Comparison of ENCODE assay signal across 8 cellular contexts in the genomic region with DNA sequence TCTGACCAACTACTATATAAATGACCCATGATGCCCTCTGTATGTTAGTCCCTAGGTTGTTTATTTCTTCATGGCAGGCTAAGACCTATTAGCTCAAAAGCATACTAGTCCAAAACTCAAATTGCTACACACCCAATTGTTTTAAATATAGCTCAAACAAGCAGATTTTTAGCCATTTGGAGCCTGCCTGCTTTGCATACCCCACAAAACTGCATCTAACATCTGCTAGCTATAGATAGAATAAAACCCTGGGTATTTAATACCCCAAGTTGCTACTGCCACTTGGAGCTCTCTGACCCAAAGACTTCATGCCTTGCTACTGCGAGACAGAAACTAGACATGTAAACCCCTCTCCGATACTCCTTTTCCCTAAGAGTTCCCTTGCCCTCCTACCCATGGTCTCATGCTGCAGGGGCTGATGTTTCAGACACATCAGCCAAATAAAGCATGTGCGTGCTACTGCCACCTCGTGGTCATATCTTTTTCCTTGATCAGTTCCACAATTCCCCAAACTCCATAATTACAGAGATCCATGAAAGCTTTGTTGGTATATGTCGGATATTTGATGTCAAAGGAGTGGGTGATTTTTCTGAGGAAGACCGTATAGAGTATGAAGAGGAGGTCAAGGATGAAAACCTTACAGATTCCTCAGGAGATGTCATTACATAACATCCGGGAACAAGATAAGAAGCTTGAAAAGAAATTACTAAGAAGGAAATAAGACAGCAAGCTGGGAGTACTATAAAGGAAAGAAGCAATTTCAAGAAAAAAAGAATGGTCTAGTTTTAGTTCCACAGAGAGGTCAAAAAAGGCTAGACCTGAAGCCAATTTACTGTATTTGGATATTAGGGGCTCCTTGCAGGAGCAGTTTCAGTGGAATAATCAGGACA.
DNase-seq lines count a peak whose midpoint lies in the region; ATAC-seq and TF ChIP-seq lines count a peak whose summit lies in the region.

No MANE protein-coding gene starts in this region.

- no peak for TF ChIP-seq EP300 in stomach (IDR thresholded peaks at IDR 0.05)

- TF ChIP-seq POLR2A in stomach (IDR thresholded peaks at IDR 0.05) (no peak), lower leg skin (IDR thresholded peaks at IDR 0.05) (no peak)

- no peaks in the 10 kb centered on the region for H3K4me1 ChIP-seq in stomach

- DNase-seq in NOMO-1 treated with DMSO at 0.1 percent for 48 hours (lab: John Stamatoyannopoulos, UW; ENCODE audit: unreplicated experiment) = peak; percentile 11
- DNase-seq in NOMO-1 treated with dmso at 0.1 percent for 144 hours (lab: John Stamatoyannopoulos, UW; ENCODE audit: unreplicated experiment) = no peak
- DNase-seq in NAMALWA (ENCODE audit: low spot score) = peak; percentile 46
- DNase-seq in astrocyte of the cerebellum (ENCODE audit: low read depth) = peak; percentile 18
- peak; percentile 24 for DNase-seq in iris pigment epithelial cell (ENCODE audit: low read depth)
- DNase-seq in stomach = peak; percentile 41
- no peak for DNase-seq in lower leg skin (ENCODE audit: low spot score in 2 of 2)

- 31 to 58% (median 36%) methylated on average over 7 of the region's 7 CpGs for WGBS in stomach, 5 donors
- WGBS in lower leg skin, 2 donors = 43 to 45% methylated on average over 7 of the region's 7 CpGs

- no peak overlapping the region for H3K27ac ChIP-seq in stomach

- H3K36me3 ChIP-seq in stomach = no peaks in the 10 kb centered on the region

- intact Hi-C loops in stomach (cut with DNase I; ENCODE audit: low total_unique reads) = no loop called here
- intact Hi-C loops in lower leg skin (cut with DNase I; ENCODE audit: low total_unique reads) = loop anchor here (10.0 kb wide), 2 partner anchors 260 to 480 kb away; no protein-coding TSS in a partner anchor

- H3K4me3 ChIP-seq in astrocyte of the cerebellum (ENCODE audit: low read depth, low read length) = no peak overlapping the region
- H3K4me3 ChIP-seq in stomach = no peak overlapping the region
- no peak overlapping the region for H3K4me3 ChIP-seq in lower leg skin (ENCODE audit: low read depth, poor library complexity, severe bottlenecking)

- TF ChIP-seq CTCF in astrocyte of the cerebellum (IDR thresholded peaks at IDR 0.05; ENCODE audit: low read depth, low read length, missing control alignments) (peak; percentile 69), stomach (IDR thresholded peaks at IDR 0.05) (peak in 5 of 7 experiments; percentile 21 to 57 (median 36)), lower leg skin (IDR thresholded peaks at IDR 0.05) (no peak)

- H3K27me3 ChIP-seq in stomach = peaks cover 0 to 8% (median 0%) of the 10 kb centered on the region in 3 donors

- peak; percentile 78 for ATAC-seq in GM21529 (IDR thresholded peaks at IDR 0.05; ENCODE audit: unreplicated experiment)

- no peaks in the 10 kb centered on the region for H3K9me3 ChIP-seq in stomach

- in situ Hi-C loops in astrocyte of the cerebellum (cut with HindIII; ENCODE audit: low sequenced_read_pairs) = no loop called here

Comparison
In these comparisons a context has a peak if more than half of its experiments do, and no peak if none do; other contexts are left out.
1. DNase-seq: peak in NOMO-1 treated with DMSO at 0.1 percent for 48 hours (single experiment), NAMALWA (single experiment), astrocyte of the cerebellum (single experiment), iris pigment epithelial cell (single experiment) and stomach (single experiment); none in NOMO-1 treated with dmso at 0.1 percent for 144 hours (single experiment) and lower leg skin (0 of 2).
2. CTCF ChIP-seq: peak in astrocyte of the cerebellum (single experiment) and stomach (5 of 7); none in lower leg skin (0 of 3).